In the genomic region with DNA sequence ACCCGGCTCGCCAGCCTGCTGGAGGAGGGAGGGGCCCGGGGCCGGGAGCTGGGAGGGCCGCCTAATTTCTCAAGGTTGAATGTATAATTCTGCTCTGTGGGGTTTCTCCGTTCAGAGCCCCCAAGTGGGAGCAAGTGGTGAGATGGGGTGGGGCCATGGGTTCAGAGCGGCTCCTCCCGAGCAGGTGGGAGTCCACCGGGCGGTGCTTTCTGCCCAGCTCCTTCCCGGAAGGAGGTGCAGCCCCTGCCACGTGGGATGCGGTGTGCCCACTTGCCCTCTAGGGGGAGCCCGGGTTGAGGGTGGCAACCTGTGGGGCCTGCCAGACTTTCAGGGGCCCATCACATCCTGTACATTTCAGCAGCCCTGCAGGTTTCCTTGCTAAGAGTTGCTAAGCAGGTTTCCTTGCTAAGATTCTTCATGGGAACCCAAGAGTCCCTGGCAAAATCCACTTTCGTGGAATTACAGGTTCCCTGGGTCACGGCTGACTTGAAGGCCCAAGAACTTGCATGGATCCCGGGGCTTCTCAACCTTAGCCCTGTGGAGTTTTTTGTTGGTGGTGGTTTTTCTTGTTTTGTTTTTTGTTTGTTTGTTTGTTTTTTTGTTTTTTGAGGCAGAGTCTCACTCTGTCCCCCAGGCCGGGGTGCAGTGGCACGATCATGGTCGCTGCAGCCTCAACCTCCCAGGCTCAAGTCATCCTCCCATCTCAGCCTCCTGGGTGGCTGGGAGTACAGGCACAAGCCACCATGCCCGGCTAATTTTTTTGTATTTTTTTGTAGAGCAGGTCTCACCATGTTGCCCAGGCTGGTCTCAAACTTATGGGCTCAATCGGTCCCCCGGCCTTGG, we compare ENCODE assay signal across 9 cellular contexts.
DNase-seq lines count a peak whose midpoint lies in the region; ATAC-seq, FAIRE-seq and TF ChIP-seq lines count a peak whose summit lies in the region.
"Had no signal": no experiment of that assay in that cellular context is flagged by ENCODE, and none has a peak within 500 bp of the region (broad histone marks: within the 10 kb centered on the region; RNA-seq: fewer than 3 reads in every experiment).

No MANE protein-coding gene starts in this region.

- no peak overlapping the region for H3K4ac ChIP-seq in mesendoderm (ENCODE audit: low read depth, low read length)

- H2BK5ac ChIP-seq in mesendoderm (ENCODE audit: low read length), result no peak overlapping the region

- H3K4me1 ChIP-seq in mesendoderm (ENCODE audit: control insufficient read depth, low read depth, low read length), result no peaks in the 10 kb centered on the region

- H3K4me1 Mint-ChIP-seq in activated B cell treated with CpG ODN at 0.5 μM for 24 hours, result no peaks in the 10 kb centered on the region

- intact Hi-C loops in activated B cell treated with CpG ODN at 0.5 μM for 24 hours (cut with micrococcal nuclease), result no loop called here

- H3K23ac ChIP-seq in mesendoderm (ENCODE audit: low read length), result no peak overlapping the region

- WGBS in mesendoderm (ENCODE audit: extremely low coverage, insufficient coverage, low lambda C conversion rate), result no CpG with 5 or more reads among the region's 23 CpGs

- H3K56ac ChIP-seq in mesendoderm (ENCODE audit: low read length), result no peak overlapping the region

- no peak for FAIRE-seq in bronchial epithelial cell (lab: Jason Lieb, UNC)
- FAIRE-seq: colon had no signal

- H3K9me3 Mint-ChIP-seq in activated B cell treated with CpG ODN at 0.5 μM for 24 hours, result no peaks in the 10 kb centered on the region

- H3K9ac ChIP-seq in mesendoderm (ENCODE audit: low read length), result no peak overlapping the region

- no peak overlapping the region for H3K27ac Mint-ChIP-seq in activated B cell treated with CpG ODN at 0.5 μM for 24 hours

- TF ChIP-seq CTCF in GM10248 (IDR thresholded peaks at IDR 0.05; ENCODE audit: control extremely low read depth, extremely low read depth, low read depth, missing control alignments), result peak; percentile 53
- no peak for TF ChIP-seq CTCF in activated B cell treated with CpG ODN at 0.5 μM for 24 hours (IDR thresholded peaks at IDR 0.05)
- peak; percentile 90 for TF ChIP-seq CTCF in bronchial epithelial cell (IDR thresholded peaks at IDR 0.05; ENCODE audit: insufficient read depth, low read length, severe bottlenecking)

- POLR2A ChIA-PET in GM10248 (lab: Yijun Ruan, JAX), result interaction anchor here (0.5 kb wide), 1 partner anchor 66 kb away, joined by 3 read pairs; no protein-coding TSS in a partner anchor
- POLR2A ChIA-PET in activated B cell treated with CpG ODN at 0.5 μM for 24 hours (lab: Charles Lee), result interaction anchor here (0.6 to 1.1 kb wide), 5 partner anchors 138 to 342 kb away, joined by 3 to 4 read pairs (median 3); partner anchors contain the start of gene GSE1

- no peaks in the 10 kb centered on the region for H3K36me3 Mint-ChIP-seq in activated B cell treated with CpG ODN at 0.5 μM for 24 hours (ENCODE audit: low read depth)

- no peak overlapping the region for H4K8ac ChIP-seq in mesendoderm (ENCODE audit: low read depth, low read length)

- CTCF ChIA-PET in GM10248 (lab: Yijun Ruan, JAX) (interaction anchor here (0.6 to 1.8 kb wide), 10 partner anchors 10 to 334 kb away, joined by 3 to 10 read pairs (median 3); no protein-coding TSS in a partner anchor), activated B cell treated with CpG ODN at 0.5 μM for 24 hours (lab: Charles Lee) (interaction anchor here (0.9 to 1.4 kb wide), 5 partner anchors 12 to 214 kb away, joined by 3 to 9 read pairs (median 4); no protein-coding TSS in a partner anchor)

- DNase-seq in GM10248 (ENCODE audit: extremely low spot score) (peak; percentile 78), NCI-H146 treated with DMSO at 0.1 percent for 48 hours (lab: John Stamatoyannopoulos, UW; ENCODE audit: unreplicated experiment) (peak; percentile 56), activated B cell treated with CpG ODN at 0.5 μM for 24 hours (peak; percentile 65), bronchial epithelial cell (ENCODE audit: low read depth) (peak; percentile 42), mesendoderm (peak; percentile 78), epidermal melanocyte (ENCODE audit: insufficient read length, low spot score) (no peak)
- DNase-seq in stimulated activated CD8-positive, alpha-beta memory T cell treated with anti-CD3 and anti-CD28 coated beads, Interleukin-7, amount 100 ng/mL, for 4 hours (ENCODE audit: low read depth in 2 of 2), result peak; percentile 22 to 60

- no peak overlapping the region for H4K5ac ChIP-seq in mesendoderm (ENCODE audit: low read length)

- H2BK120ac ChIP-seq in mesendoderm (ENCODE audit: low read depth, low read length), result no peak overlapping the region

- H3K27ac ChIP-seq in mesendoderm (ENCODE audit: low read depth, low read length), result no peak overlapping the region

- no peaks in the 10 kb centered on the region for H3K27me3 ChIP-seq in bronchial epithelial cell (ENCODE audit: control insufficient read depth, insufficient read depth, low read length)
- H3K27me3 ChIP-seq in mesendoderm (ENCODE audit: insufficient read depth, low read length, poor library complexity), result no peaks in the 10 kb centered on the region

- H2BK15ac ChIP-seq in mesendoderm (replicated peaks; ENCODE audit: low read depth), result no peak overlapping the region

- no peak overlapping the region for H3K18ac ChIP-seq in mesendoderm (ENCODE audit: low read length)

- H3K4me3 ChIP-seq in bronchial epithelial cell (ENCODE audit: low read depth, low read length), result no peak overlapping the region
- no peak overlapping the region for H3K4me3 ChIP-seq in mesendoderm (ENCODE audit: low read length)

- H3K36me3 ChIP-seq in bronchial epithelial cell (ENCODE audit: control insufficient read depth, insufficient read depth, low read length) (no peaks in the 10 kb centered on the region), mesendoderm (ENCODE audit: control insufficient read depth, insufficient read depth, low read length) (no peaks in the 10 kb centered on the region)

- no peaks in the 10 kb centered on the region for H3K79me2 ChIP-seq in mesendoderm (ENCODE audit: control insufficient read depth, insufficient read depth, low read length)

- ATAC-seq in activated B cell treated with CpG ODN at 0.5 μM for 24 hours (ENCODE audit: low read depth) (peak; percentile 81), GM21360 (IDR thresholded peaks at IDR 0.05; ENCODE audit: unreplicated experiment) (no peak)

- no peak overlapping the region for H2AK5ac ChIP-seq in mesendoderm (ENCODE audit: low read length)

- H3K4me3 Mint-ChIP-seq in activated B cell treated with CpG ODN at 0.5 μM for 24 hours, result peak overlapping the region; percentile 60

- H3K4me2 ChIP-seq in mesendoderm (ENCODE audit: low read length), result no peak overlapping the region

- H3K27me3 Mint-ChIP-seq in activated B cell treated with CpG ODN at 0.5 μM for 24 hours, result peaks cover 4% of the 10 kb centered on the region

- no peaks in the 10 kb centered on the region for H3K79me1 ChIP-seq in mesendoderm (ENCODE audit: low read length)
